24 cellular contexts compared by ENCODE assay signal in genomic region chr18:62602706-62603105, GRCh38.
DNase-seq lines count a peak whose midpoint lies in the region; ATAC-seq and TF ChIP-seq lines count a peak whose summit lies in the region.
"Had no signal": no experiment of that assay in that cellular context is flagged by ENCODE, and none has a peak within 500 bp of the region (broad histone marks: within the 10 kb centered on the region; RNA-seq: fewer than 3 reads in every experiment).

No MANE protein-coding gene starts in this region.

- no peaks in the 10 kb centered on the region for H3K9me3 ChIP-seq in neural progenitor cell (ENCODE audit: low read depth)
- H3K9me3 ChIP-seq: A549, Caco-2 had no signal

- no peak for DNase-seq in stimulated activated naive CD8-positive, alpha-beta T cell treated with anti-CD3 and anti-CD28 coated beads, Interleukin-15, amount 100 ng/mL, for 72 hours
- DNase-seq in neural progenitor cell (ENCODE audit: low spot score) = no peak
- no peak for DNase-seq in progenitor cell of endocrine pancreas (ENCODE audit: low spot score, unreplicated experiment)
- no peak for DNase-seq in putamen (ENCODE audit: low spot score)
- DNase-seq in GM23338 (ENCODE audit: low spot score) = no peak
- DNase-seq in Calu3 = no peak
- DNase-seq: AML-193; Caco-2; CD4-positive, alpha-beta T cell; CD8-positive, alpha-beta T cell; DMS 273 treated with DMSO at 0.1 percent for 48 hours; DMS153; DMS53; DMS79; DND-41; EL; GDM1 had no signal

- H3K27ac Mint-ChIP-seq in stimulated activated naive CD8-positive, alpha-beta T cell treated with anti-CD3 and anti-CD28 coated beads, Interleukin-15, Interleukin-2, amounts not matched to agents 100 ng/mL and 50 ng/mL, for 24 hours = peak overlapping the region; percentile 34
- H3K27ac Mint-ChIP-seq in stimulated activated naive CD8-positive, alpha-beta T cell treated with anti-CD3 and anti-CD28 coated beads, Interleukin-15, amount 100 ng/mL, for 72 hours = no peak overlapping the region
- peak overlapping the region; percentile 57 for H3K27ac Mint-ChIP-seq in neural progenitor cell
- peak overlapping the region; percentile 44 for H3K27ac Mint-ChIP-seq in progenitor cell of endocrine pancreas
- H3K27ac Mint-ChIP-seq in GM23338 = no peak overlapping the region
- H3K27ac Mint-ChIP-seq in Calu3 (ENCODE audit: unreplicated experiment) = no peak overlapping the region
- H3K27ac Mint-ChIP-seq: B cell; CD4-positive, alpha-beta T cell; CD8-positive, alpha-beta T cell had no signal

- no peaks in the 10 kb centered on the region for H3K36me3 Mint-ChIP-seq in stimulated activated naive CD8-positive, alpha-beta T cell treated with anti-CD3 and anti-CD28 coated beads, Interleukin-15, Interleukin-2, amounts not matched to agents 100 ng/mL and 50 ng/mL, for 24 hours (ENCODE audit: low read depth)
- no peaks in the 10 kb centered on the region for H3K36me3 Mint-ChIP-seq in neural progenitor cell
- no peaks in the 10 kb centered on the region for H3K36me3 Mint-ChIP-seq in progenitor cell of endocrine pancreas (ENCODE audit: insufficient read depth)
- no peaks in the 10 kb centered on the region for H3K36me3 Mint-ChIP-seq in GM23338 (ENCODE audit: low read depth)
- H3K36me3 Mint-ChIP-seq in Calu3 (ENCODE audit: insufficient read depth, unreplicated experiment) = no peaks in the 10 kb centered on the region
- H3K36me3 Mint-ChIP-seq: CD8-positive, alpha-beta T cell had no signal

- ATAC-seq in stimulated activated naive CD8-positive, alpha-beta T cell treated with anti-CD3 and anti-CD28 coated beads, Interleukin-15, amount 100 ng/mL, for 72 hours = no peak
- no peak for ATAC-seq in GM23338
- ATAC-seq: A549; CD8-positive, alpha-beta T cell; GM12878 had no signal

- H3K27me3 ChIP-seq in neural progenitor cell (peaks cover 24% of the 10 kb centered on the region), GM23338 (ENCODE audit: insufficient read depth) (peaks cover 15% of the 10 kb centered on the region)

- no peak overlapping the region for H3K9ac ChIP-seq in neural progenitor cell
- H3K9ac ChIP-seq: BLaER1 treated with 17β-estradiol and CSF1 and Interleukin-3, amounts not matched to agents 10 nM and 100 nM had no signal

- TF ChIP-seq CTCF in neural progenitor cell (IDR thresholded peaks at IDR 0.05) (no peak), progenitor cell of endocrine pancreas (IDR thresholded peaks at IDR 0.05; ENCODE audit: unreplicated experiment) (no peak), GM23338 (conservative IDR thresholded peaks at IDR 0.05; ENCODE audit: low read depth in 2 of 2) (no peak), Calu3 (IDR thresholded peaks at IDR 0.05; ENCODE audit: unreplicated experiment) (no peak)

- H3K9me3 Mint-ChIP-seq in stimulated activated naive CD8-positive, alpha-beta T cell treated with anti-CD3 and anti-CD28 coated beads, Interleukin-15, Interleukin-2, amounts not matched to agents 100 ng/mL and 50 ng/mL, for 24 hours = no peaks in the 10 kb centered on the region
- no peaks in the 10 kb centered on the region for H3K9me3 Mint-ChIP-seq in stimulated activated naive CD8-positive, alpha-beta T cell treated with anti-CD3 and anti-CD28 coated beads, Interleukin-15, amount 100 ng/mL, for 72 hours
- H3K9me3 Mint-ChIP-seq in neural progenitor cell (peaks cover 12% of the 10 kb centered on the region), progenitor cell of endocrine pancreas (ENCODE audit: low read depth) (no peaks in the 10 kb centered on the region), GM23338 (no peaks in the 10 kb centered on the region), Calu3 (ENCODE audit: low read depth, unreplicated experiment) (peaks cover 2% of the 10 kb centered on the region)
- H3K9me3 Mint-ChIP-seq: CD4-positive, alpha-beta T cell; CD8-positive, alpha-beta T cell had no signal

- H3K27ac ChIP-seq in neural progenitor cell (no peak overlapping the region), GM23338 (ENCODE audit: low read depth) (no peak overlapping the region)
- H3K27ac ChIP-seq: 22Rv1; A549; BLaER1 treated with 17β-estradiol and CSF1 and Interleukin-3, amounts not matched to agents 10 nM and 100 nM; C4-2B had no signal

- intact Hi-C loops in Calu3 (cut with micrococcal nuclease; ENCODE audit: unreplicated experiment) = no loop called here

- H3K27me3 Mint-ChIP-seq in stimulated activated naive CD8-positive, alpha-beta T cell treated with anti-CD3 and anti-CD28 coated beads, Interleukin-15, Interleukin-2, amounts not matched to agents 100 ng/mL and 50 ng/mL, for 24 hours = peaks cover 48% of the 10 kb centered on the region
- H3K27me3 Mint-ChIP-seq in stimulated activated naive CD8-positive, alpha-beta T cell treated with anti-CD3 and anti-CD28 coated beads, Interleukin-15, amount 100 ng/mL, for 72 hours = peaks cover 69% of the 10 kb centered on the region
- H3K27me3 Mint-ChIP-seq in neural progenitor cell (ENCODE audit: insufficient read depth, low read depth) = peaks cover 22% of the 10 kb centered on the region
- H3K27me3 Mint-ChIP-seq in progenitor cell of endocrine pancreas = peaks cover 48% of the 10 kb centered on the region
- H3K27me3 Mint-ChIP-seq in GM23338 (ENCODE audit: insufficient read depth, low read depth, poor library complexity) = peaks cover 22% of the 10 kb centered on the region
- H3K27me3 Mint-ChIP-seq in Calu3 (ENCODE audit: unreplicated experiment) = peaks cover 71% of the 10 kb centered on the region

- no TSS peak for BruUV-seq in Calu3 (replicated peaks; lab: Mats Ljungman, UMichigan)

- no peaks in the 10 kb centered on the region for H3K36me3 ChIP-seq in neural progenitor cell
- H3K36me3 ChIP-seq in GM23338 (ENCODE audit: insufficient read depth) = no peaks in the 10 kb centered on the region; the same call in 1 of the 2 replicates
- H3K36me3 ChIP-seq: BLaER1 treated with 17β-estradiol and CSF1 and Interleukin-3, amounts not matched to agents 10 nM and 100 nM had no signal

- CTCF ChIA-PET in Calu3 (lab: Charles Lee) = no interaction called here

- H3K4me3 Mint-ChIP-seq in stimulated activated naive CD8-positive, alpha-beta T cell treated with anti-CD3 and anti-CD28 coated beads, Interleukin-15, Interleukin-2, amounts not matched to agents 100 ng/mL and 50 ng/mL, for 24 hours = no peak overlapping the region
- no peak overlapping the region for H3K4me3 Mint-ChIP-seq in stimulated activated naive CD8-positive, alpha-beta T cell treated with anti-CD3 and anti-CD28 coated beads, Interleukin-15, amount 100 ng/mL, for 72 hours
- H3K4me3 Mint-ChIP-seq in neural progenitor cell (no peak overlapping the region), progenitor cell of endocrine pancreas (ENCODE audit: low read depth) (no peak overlapping the region), GM23338 (no peak overlapping the region), Calu3 (ENCODE audit: low read depth, unreplicated experiment) (no peak overlapping the region)
- H3K4me3 Mint-ChIP-seq: B cell; CD4-positive, alpha-beta T cell; CD8-positive, alpha-beta T cell had no signal

- H3K4me3 ChIP-seq in neural progenitor cell (no peak overlapping the region), GM23338 (no peak overlapping the region)
- H3K4me3 ChIP-seq: A549; BLaER1 treated with 17β-estradiol and CSF1 and Interleukin-3, amounts not matched to agents 10 nM and 100 nM; GM12878 had no signal

- H4K20me1 ChIP-seq in neural progenitor cell (ENCODE audit: low read depth) (no peaks in the 10 kb centered on the region), GM23338 (replicated peaks; ENCODE audit: insufficient read depth) (no peaks in the 10 kb centered on the region)
- H4K20me1 ChIP-seq: BLaER1 treated with 17β-estradiol and CSF1 and Interleukin-3, amounts not matched to agents 10 nM and 100 nM had no signal

- H3K79me2 ChIP-seq in neural progenitor cell (ENCODE audit: low read depth) = no peaks in the 10 kb centered on the region
- H3K79me2 ChIP-seq in GM23338 (replicated peaks; ENCODE audit: insufficient read depth) = no peaks in the 10 kb centered on the region

- H2AFZ ChIP-seq in neural progenitor cell (replicated peaks) = no peak overlapping the region
- no peak overlapping the region for H2AFZ ChIP-seq in GM23338

- H3K4me2 ChIP-seq in neural progenitor cell (no peak overlapping the region), GM23338 (no peak overlapping the region)
- H3K4me2 ChIP-seq: A549; BLaER1 treated with 17β-estradiol and CSF1 and Interleukin-3, amounts not matched to agents 10 nM and 100 nM had no signal

- H3K9me2 ChIP-seq in GM23338 (ENCODE audit: insufficient read depth) = no peaks in the 10 kb centered on the region

- H3K4me1 ChIP-seq in neural progenitor cell = peaks cover 14% of the 10 kb centered on the region
- no peaks in the 10 kb centered on the region; the same call in 1 of the 2 replicates for H3K4me1 ChIP-seq in GM23338 (ENCODE audit: insufficient read depth)
- H3K4me1 ChIP-seq: A549, Caco-2 had no signal

- H3K4me1 Mint-ChIP-seq in stimulated activated naive CD8-positive, alpha-beta T cell treated with anti-CD3 and anti-CD28 coated beads, Interleukin-15, Interleukin-2, amounts not matched to agents 100 ng/mL and 50 ng/mL, for 24 hours (ENCODE audit: low read depth) = no peaks in the 10 kb centered on the region
- no peaks in the 10 kb centered on the region for H3K4me1 Mint-ChIP-seq in stimulated activated naive CD8-positive, alpha-beta T cell treated with anti-CD3 and anti-CD28 coated beads, Interleukin-15, amount 100 ng/mL, for 72 hours
- H3K4me1 Mint-ChIP-seq in neural progenitor cell (peaks cover 52% of the 10 kb centered on the region), progenitor cell of endocrine pancreas (ENCODE audit: low read depth) (no peaks in the 10 kb centered on the region), GM23338 (peaks cover 10% of the 10 kb centered on the region), Calu3 (ENCODE audit: low read depth, unreplicated experiment) (no peaks in the 10 kb centered on the region)
- H3K4me1 Mint-ChIP-seq: B cell had no signal

- H3F3A ChIP-seq in neural progenitor cell (ENCODE audit: low read depth) = peaks cover 12% of the 10 kb centered on the region
- no peaks in the 10 kb centered on the region for H3F3A ChIP-seq in GM23338 (replicated peaks; ENCODE audit: low read depth)

TF ChIP-seq in GM23338, 12 proteins besides CTCF, POLR2A, EP300 and RAD21:
- TF ChIP-seq ZNF331 (CRISPR knock-in tag; IDR thresholded peaks at IDR 0.05; ENCODE audit: low read depth) (no peak), JUNB (IDR thresholded peaks at IDR 0.05; ENCODE audit: unreplicated experiment) (no peak), NANOG (IDR thresholded peaks at IDR 0.05; ENCODE audit: borderline replicate concordance) (no peak), POLR2AphosphoS5 (IDR thresholded peaks at IDR 0.05; ENCODE audit: low read depth) (no peak), EZH2phosphoT487 (IDR thresholded peaks at IDR 0.05; ENCODE audit: unreplicated experiment) (no peak)

Comparison
In these comparisons a context has a peak if more than half of its experiments do, and no peak if none do; other contexts are left out.
1. H3K27ac Mint-ChIP-seq: peak in stimulated activated naive CD8-positive, alpha-beta T cell treated with anti-CD3 and anti-CD28 coated beads, Interleukin-15, Interleukin-2, amounts not matched to agents 100 ng/mL and 50 ng/mL, for 24 hours (single experiment), neural progenitor cell (single experiment) and progenitor cell of endocrine pancreas (single experiment); none in stimulated activated naive CD8-positive, alpha-beta T cell treated with anti-CD3 and anti-CD28 coated beads, Interleukin-15, amount 100 ng/mL, for 72 hours (0 of 2), GM23338 (single experiment) and Calu3 (single experiment).